24 cellular contexts compared by ENCODE assay signal in the genomic region with DNA sequence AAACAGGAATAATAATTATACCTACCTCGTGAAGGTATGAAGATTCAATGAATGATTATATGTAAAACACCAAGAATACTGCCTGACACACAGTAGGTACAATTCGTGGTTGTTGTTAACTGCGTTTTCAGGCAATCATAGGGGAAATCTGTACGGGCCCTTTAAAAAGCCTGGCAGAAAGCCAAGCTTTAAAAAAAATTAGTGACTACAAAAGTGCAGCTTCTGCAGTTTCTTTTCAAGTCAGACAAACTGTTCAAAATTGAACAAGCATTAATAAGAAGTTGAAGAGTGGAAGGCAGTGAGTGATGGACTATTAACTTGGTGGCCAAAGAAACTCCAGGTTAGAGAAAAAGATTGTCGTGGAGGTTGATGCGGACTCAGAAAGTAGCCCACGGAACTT.
A peak's percentile ranks its signal among the peaks of the same experiment; 100 is the strongest.
DNase-seq lines count a peak whose midpoint lies in the region; ATAC-seq and TF ChIP-seq lines count a peak whose summit lies in the region.
"Had no signal": no experiment of that assay in that cellular context is flagged by ENCODE, and none has a peak within 500 bp of the region (broad histone marks: within the 10 kb centered on the region; RNA-seq: fewer than 3 reads in every experiment).

No MANE protein-coding gene starts in this region.

- no peaks in the 10 kb centered on the region for H3K79me2 ChIP-seq in SK-N-SH (ENCODE audit: insufficient read depth)

- H3K4me1 Mint-ChIP-seq in glutamatergic neuron (ENCODE audit: low read depth, unreplicated experiment): no peaks in the 10 kb centered on the region
- H3K4me1 Mint-ChIP-seq: CD4-positive, CD25-positive, alpha-beta regulatory T cell had no signal

- TF ChIP-seq CTCF in SK-N-SH (IDR thresholded peaks at IDR 0.05) (no peak), fibroblast of the aortic adventitia (IDR thresholded peaks at IDR 0.05; ENCODE audit: insufficient read depth, low read length) (no peak), glutamatergic neuron (IDR thresholded peaks at IDR 0.05; ENCODE audit: partially characterized antibody, unreplicated experiment) (no peak), upper lobe of right lung (IDR thresholded peaks at IDR 0.05) (no peak)

- H3K4me1 ChIP-seq in SK-N-SH (ENCODE audit: control insufficient read depth in 1 of 2, insufficient read depth in 2 of 2, low read depth in 1 of 2, low read length in 1 of 2) (peaks cover 0 to 13% of the 10 kb centered on the region in 2 experiments; a peak in 2 of 4 replicates), upper lobe of right lung (no peaks in the 10 kb centered on the region)
- H3K4me1 ChIP-seq: BLaER1, Peyer's patch had no signal

- H3K36me3 Mint-ChIP-seq in glutamatergic neuron (ENCODE audit: unreplicated experiment): peaks cover 8% of the 10 kb centered on the region

- no peaks in the 10 kb centered on the region for H4K20me1 ChIP-seq in SK-N-SH (ENCODE audit: insufficient read depth)
- H4K20me1 ChIP-seq: BLaER1 had no signal

- no peak overlapping the region for H3K9ac ChIP-seq in SK-N-SH
- no peak overlapping the region for H3K9ac ChIP-seq in SK-N-MC (ENCODE audit: insufficient read length)
- H3K9ac ChIP-seq: BLaER1 had no signal

- H3K4me3 ChIP-seq in SK-N-SH (ENCODE audit: low read depth in 2 of 2, low read length in 1 of 2): no peak overlapping the region
- H3K4me3 ChIP-seq in SK-N-MC: no peak overlapping the region
- no peak overlapping the region for H3K4me3 ChIP-seq in fibroblast of the aortic adventitia (ENCODE audit: low read depth, low read length)
- no peak overlapping the region for H3K4me3 ChIP-seq in upper lobe of right lung
- H3K4me3 ChIP-seq: BLaER1, Peyer's patch had no signal

- no peaks in the 10 kb centered on the region for H3K36me3 ChIP-seq in SK-N-SH (replicated peaks in 1 of 2; ENCODE audit: control insufficient read depth in 1 of 2, insufficient read depth in 2 of 2, low read length in 1 of 2)
- H3K36me3 ChIP-seq in SK-N-MC (ENCODE audit: insufficient read depth, low read length): no peaks in the 10 kb centered on the region
- H3K36me3 ChIP-seq in upper lobe of right lung: no peaks in the 10 kb centered on the region
- H3K36me3 ChIP-seq: BLaER1, Peyer's patch had no signal

- ATAC-seq in SK-N-SH treated with all-trans-retinoic acid at 6 μM for 48 hours (no peak), upper lobe of right lung (no peak)

- 54% methylated on average over 7 of the region's 7 CpGs for WGBS in SK-N-SH (ENCODE audit: low lambda C conversion rate)

- H3K9me3 ChIP-seq in SK-N-SH (no peaks in the 10 kb centered on the region), SK-N-MC (ENCODE audit: low read depth, low read length) (no peaks in the 10 kb centered on the region), upper lobe of right lung (no peaks in the 10 kb centered on the region)
- H3K9me3 ChIP-seq: BLaER1 had no signal

- H3K27ac Mint-ChIP-seq in glutamatergic neuron (ENCODE audit: unreplicated experiment): no peak overlapping the region
- H3K27ac Mint-ChIP-seq: CD4-positive, CD25-positive, alpha-beta regulatory T cell had no signal

- H3K4me2 ChIP-seq in SK-N-SH: no peak overlapping the region
- H3K4me2 ChIP-seq: BLaER1 had no signal

- H3K27ac ChIP-seq in SK-N-SH (ENCODE audit: low read depth in 2 of 2, low read length in 1 of 2) (no peak overlapping the region), SK-N-MC (no peak overlapping the region), upper lobe of right lung (no peak overlapping the region)
- H3K27ac ChIP-seq: 22Rv1, BLaER1, HL-60, Peyer's patch had no signal

- no peaks in the 10 kb centered on the region for H3K9me2 ChIP-seq in SK-N-SH

- no peak overlapping the region for H2AFZ ChIP-seq in SK-N-SH (ENCODE audit: low read depth)

- H3K4me3 Mint-ChIP-seq in glutamatergic neuron (ENCODE audit: unreplicated experiment): no peak overlapping the region
- H3K4me3 Mint-ChIP-seq: CD4-positive, CD25-positive, alpha-beta regulatory T cell had no signal

- H3K27me3 ChIP-seq in SK-N-SH (ENCODE audit: insufficient read depth) (no peaks in the 10 kb centered on the region), upper lobe of right lung (no peaks in the 10 kb centered on the region)
- H3K27me3 ChIP-seq: BLaER1, Peyer's patch had no signal

- TF ChIP-seq RAD21 in SK-N-SH (IDR thresholded peaks at IDR 0.05; ENCODE audit: low read length): no peak

- H3F3A ChIP-seq in SK-N-SH (replicated peaks; ENCODE audit: insufficient read depth): peaks cover 12% of the 10 kb centered on the region

- TF ChIP-seq EP300 in SK-N-SH (IDR thresholded peaks at IDR 0.05; ENCODE audit: borderline replicate concordance in 1 of 2, low read depth in 1 of 2, low read length in 1 of 2): no peak

- H3K9me3 Mint-ChIP-seq in glutamatergic neuron (ENCODE audit: unreplicated experiment): no peaks in the 10 kb centered on the region

- intact Hi-C loops in upper lobe of right lung (cut with DNase I): no loop called here

- H3K27me3 Mint-ChIP-seq in glutamatergic neuron (ENCODE audit: unreplicated experiment): no peaks in the 10 kb centered on the region
- H3K27me3 Mint-ChIP-seq: CD4-positive, CD25-positive, alpha-beta regulatory T cell had no signal

- DNase-seq in SK-N-SH (no peak), SK-N-MC (ENCODE audit: low read depth, low spot score) (peak; percentile 37), fibroblast of the aortic adventitia (ENCODE audit: low read depth) (peak; percentile 9), glutamatergic neuron (no peak), NCI-H748 treated with DMSO at 0.1 percent for 48 hours (lab: John Stamatoyannopoulos, UW) (no peak), upper lobe of right lung (no peak)
- DNase-seq: ACHN; CD4-positive, CD25-positive, alpha-beta regulatory T cell; DMS153; DND-41; GOT3; Kasumi-1; MV-4-11; NCI-H1105; NCI-H1436 treated with DMSO at 0.1 percent for 48 hours; NCI-H187 treated with DMSO at 0.1 percent for 48 hours; NCI-H524 treated with DMSO at 0.1 percent for 48 hours; NCI-H82; Peyer's patch; SIG-M5 had no signal

- POLR2A ChIA-PET in SK-N-SH (lab: Yijun Ruan, JAX): no interaction called here

- CTCF ChIA-PET in SK-N-SH (lab: Yijun Ruan, JAX): no interaction called here

TF ChIP-seq in SK-N-SH, 30 proteins besides CTCF, POLR2A, EP300 and RAD21:
- TF ChIP-seq SIN3A (IDR thresholded peaks at IDR 0.05; ENCODE audit: borderline replicate concordance, low read depth, low read length) (no peak), MXI1 (IDR thresholded peaks at IDR 0.05; ENCODE audit: low read depth, low read length) (no peak), NFIC (IDR thresholded peaks at IDR 0.05; ENCODE audit: borderline replicate concordance) (peak; percentile 12; the same call in 1 of the 2 replicates)

TF ChIP-seq in SK-N-SH treated with all-trans-retinoic acid at 6 μM for 48 hours, 23 proteins besides CTCF, POLR2A, EP300 and RAD21:
- TF ChIP-seq, protein P1, sequence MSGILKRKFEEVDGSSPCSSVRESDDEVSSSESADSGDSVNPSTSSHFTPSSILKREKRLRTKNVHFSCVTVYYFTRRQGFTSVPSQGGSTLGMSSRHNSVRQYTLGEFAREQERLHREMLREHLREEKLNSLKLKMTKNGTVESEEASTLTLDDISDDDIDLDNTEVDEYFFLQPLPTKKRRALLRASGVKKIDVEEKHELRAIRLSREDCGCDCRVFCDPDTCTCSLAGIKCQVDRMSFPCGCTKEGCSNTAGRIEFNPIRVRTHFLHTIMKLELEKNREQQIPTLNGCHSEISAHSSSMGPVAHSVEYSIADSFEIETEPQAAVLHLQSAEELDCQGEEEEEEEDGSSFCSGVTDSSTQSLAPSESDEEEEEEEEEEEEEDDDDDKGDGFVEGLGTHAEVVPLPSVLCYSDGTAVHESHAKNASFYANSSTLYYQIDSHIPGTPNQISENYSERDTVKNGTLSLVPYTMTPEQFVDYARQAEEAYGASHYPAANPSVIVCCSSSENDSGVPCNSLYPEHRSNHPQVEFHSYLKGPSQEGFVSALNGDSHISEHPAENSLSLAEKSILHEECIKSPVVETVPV (CRISPR knock-in tag; IDR thresholded peaks at IDR 0.05): no peak

Comparison
In these comparisons a context has a peak if more than half of its experiments do, and no peak if none do; other contexts are left out.
1. DNase-seq: peak in SK-N-MC (single experiment) and fibroblast of the aortic adventitia (single experiment); none in SK-N-SH (single experiment), glutamatergic neuron (single experiment), NCI-H748 treated with DMSO at 0.1 percent for 48 hours (single experiment) and upper lobe of right lung (single experiment).